In genomic region chr14:85974602-85975001, GRCh38 we compare ENCODE assay signal across 33 cellular contexts.
"Had no signal": no experiment of that assay in that cellular context is flagged by ENCODE, and none has a peak within 500 bp of the region (broad histone marks: within the 10 kb centered on the region; RNA-seq: fewer than 3 reads in every experiment).

No MANE protein-coding gene starts in this region.

- H3K4me3 ChIP-seq: adrenal gland, ascending aorta, body of pancreas, breast epithelium, cardiac muscle cell had no signal

- H3K27me3 ChIP-seq: adrenal gland, ascending aorta, body of pancreas, brain microvascular endothelial cell, breast epithelium, cardiac muscle cell had no signal

- H3K9me3 ChIP-seq: ascending aorta had no signal

- H3K36me3 ChIP-seq: adrenal gland, ascending aorta, brain microvascular endothelial cell, breast epithelium, cardiac muscle cell had no signal

- H3K4me1 ChIP-seq: adrenal gland, ascending aorta, body of pancreas, breast epithelium had no signal

- ATAC-seq: activated naive CD4-positive, alpha-beta T cell treated with anti-CD3 and anti-CD28 coated beads, Interleukin-2, amount 50 U/mL, for 72 hours; activated naive CD8-positive, alpha-beta T cell treated with anti-CD3 and anti-CD28 coated beads, Interleukin-2, amount 50 U/mL, for 24 hours; activated T-cell treated with anti-CD3 and anti-CD28 coated beads, Interleukin-2, amount 50 U/mL, for 4 hours; activated T-cell treated with anti-CD3 and anti-CD28 coated beads, Interleukin-2, amount 50 U/mL, for 72 hours; activated T-helper 17 cell treated with anti-CD3 and anti-CD28 coated beads, Interleukin-2, amount 50 U/mL, for 72 hours; body of pancreas had no signal

- H3K27ac ChIP-seq: adrenal gland, ascending aorta, body of pancreas, brain microvascular endothelial cell, breast epithelium, cardiac muscle cell had no signal

- DNase-seq: activated effector memory CD4-positive, alpha-beta T cell treated with anti-CD3 and anti-CD28 coated beads, Interleukin-2, amount 50 U/mL, for 16 hours; activated effector memory CD4-positive, alpha-beta T cell treated with Interleukin-2 at 50 U/mL for 16 hours; activated gamma-delta T cell; activated gamma-delta T cell treated with Interleukin-2 at 50 U/mL for 16 hours; activated naive CD4-positive, alpha-beta T cell; activated naive CD4-positive, alpha-beta T cell treated with anti-CD3 and anti-CD28 coated beads for 36 hours; activated naive CD4-positive, alpha-beta T cell treated with anti-CD3 and anti-CD28 coated beads, Interleukin-2, amount 10 ng/mL, durations not matched to agents 7 days and 5 days; activated naive CD4-positive, alpha-beta T cell treated with anti-CD3 and anti-CD28 coated beads, Interleukin-2, amount 50 U/mL, for 16 hours; activated naive CD4-positive, alpha-beta T cell treated with Interleukin-2 at 50 U/mL for 16 hours; activated naive CD8-positive, alpha-beta T cell treated with anti-CD3 and anti-CD28 coated beads for 36 hours; activated naive CD8-positive, alpha-beta T cell treated with anti-CD3 and anti-CD28 coated beads, Interleukin-2, amount 10 ng/mL, durations not matched to agents 7 days and 5 days; activated naive CD8-positive, alpha-beta T cell treated with anti-CD3 and anti-CD28 coated beads, Interleukin-2, amount 50 U/mL, for 24 hours; activated T-cell treated with anti-CD3 and anti-CD28 coated beads for 4 hours; activated T-cell treated with anti-CD3 and anti-CD28 coated beads, Interleukin-2, amount 50 U/mL, for 1 hour; activated T-cell treated with anti-CD3 and anti-CD28 coated beads, Interleukin-2, amount 50 U/mL, for 24 hours; activated T-cell treated with anti-CD3 and anti-CD28 coated beads, Interleukin-2, amount 50 U/mL, for 4 hours; activated T-cell treated with anti-CD3 and anti-CD28 coated beads, Interleukin-2, amount 50 U/mL, for 48 hours; activated T-cell treated with anti-CD3 and anti-CD28 coated beads, Interleukin-2, amount 50 U/mL, for 72 hours; adrenal gland; amniotic stem cell; amygdala; anterior cingulate cortex; aorta; body of pancreas; brain microvascular endothelial cell; caudate nucleus; central memory CD4-positive, alpha-beta T cell; cerebellar nuclear complex had no signal
